Comparison of ENCODE assay signal across 17 cellular contexts in genomic region chr3:52356126-52356525, GRCh38. TPM values are rescaled to one million over a fixed set of nuclear protein-coding genes. Genes with fewer than 3 reads are reported as not detected.
DNase-seq lines count a peak whose midpoint lies in the region; ATAC-seq and TF ChIP-seq lines count a peak whose summit lies in the region.
"Had no signal": no experiment of that assay in that cellular context is flagged by ENCODE, and none has a peak within 500 bp of the region (broad histone marks: within the 10 kb centered on the region; RNA-seq: fewer than 3 reads in every experiment).

No MANE protein-coding gene starts in this region.

- no peak overlapping the region for H2AFZ ChIP-seq in osteoblast (ENCODE audit: low read length)
- H2AFZ ChIP-seq: GM23338 had no signal

- peak overlapping the region in 2 of 3 donors; percentile 52 to 68 for H3K27ac Mint-ChIP-seq in CD4-positive, CD25-positive, alpha-beta regulatory T cell
- H3K27ac Mint-ChIP-seq in chondrocyte (ENCODE audit: unreplicated experiment): no peak overlapping the region
- H3K27ac Mint-ChIP-seq in stimulated activated effector memory CD8-positive, alpha-beta T cell treated with anti-CD3 and anti-CD28 coated beads, Interleukin-12 subunit alpha, Interleukin-12 subunit beta, amount 100 ng/mL, for 72 hours: peak overlapping the region; percentile 72
- H3K27ac Mint-ChIP-seq: GM23338, IgD-negative memory B cell had no signal

- no peak overlapping the region for H3K27ac ChIP-seq in CD4-positive, CD25-positive, alpha-beta regulatory T cell (ENCODE audit: insufficient read depth, low read length, poor library complexity, severe bottlenecking)
- H3K27ac ChIP-seq in osteoblast (ENCODE audit: low read depth, low read length): no peak overlapping the region

- H3K4me3 ChIP-seq in CD4-positive, CD25-positive, alpha-beta regulatory T cell (ENCODE audit: low read depth, low read length): no peak overlapping the region
- no peak overlapping the region for H3K4me3 ChIP-seq in osteoblast (ENCODE audit: insufficient read depth, low read length)
- H3K4me3 ChIP-seq in HAP-1: no peak overlapping the region
- H3K4me3 ChIP-seq: GM23338 had no signal

- H3K4me3 Mint-ChIP-seq in CD4-positive, CD25-positive, alpha-beta regulatory T cell: no peak overlapping the region
- no peak overlapping the region for H3K4me3 Mint-ChIP-seq in chondrocyte (ENCODE audit: unreplicated experiment)
- no peak overlapping the region for H3K4me3 Mint-ChIP-seq in stimulated activated effector memory CD8-positive, alpha-beta T cell treated with anti-CD3 and anti-CD28 coated beads, Interleukin-12 subunit alpha, Interleukin-12 subunit beta, amount 100 ng/mL, for 72 hours
- H3K4me3 Mint-ChIP-seq: GM23338, IgD-negative memory B cell had no signal

- in situ Hi-C loops in HAP-1 (cut with MboI; ENCODE audit: low sequenced_read_pairs): no loop called here

- TF ChIP-seq CTCF in chondrocyte (IDR thresholded peaks at IDR 0.05) (no peak), osteoblast (IDR thresholded peaks at IDR 0.05; ENCODE audit: extremely low read depth, low read depth, low read length) (no peak)

- H4K20me1 ChIP-seq in osteoblast (ENCODE audit: insufficient read depth, low read length): no peaks in the 10 kb centered on the region

- no peak for DNase-seq in CD4-positive, CD25-positive, alpha-beta regulatory T cell
- DNase-seq in chondrocyte (ENCODE audit: low spot score) (peak; percentile 47), osteoblast (ENCODE audit: insufficient read length, low spot score, missing footprints) (peak; percentile 76), NOMO-1 treated with DMSO at 0.1 percent for 48 hours (lab: John Stamatoyannopoulos, UW; ENCODE audit: unreplicated experiment) (no peak), HAP-1 (ENCODE audit: low spot score in 2 of 2) (no peak), COLO829 (ENCODE audit: low spot score) (no peak)
- no peak for DNase-seq in stimulated activated effector memory CD8-positive, alpha-beta T cell treated with anti-CD3 and anti-CD28 coated beads, Interleukin-12 subunit alpha, Interleukin-12 subunit beta, amount 100 ng/mL, for 72 hours (ENCODE audit: low spot score in 2 of 2)
- DNase-seq: ACHN; BE2C; C1 segment of cervical spinal cord; Calu3; CD4-positive, alpha-beta memory T cell; DMS79 treated with DMSO at 0.1 percent for 48 hours; GF-D8; KBM-7 had no signal

- H3K4me1 Mint-ChIP-seq in CD4-positive, CD25-positive, alpha-beta regulatory T cell: no peaks in the 10 kb centered on the region
- H3K4me1 Mint-ChIP-seq in chondrocyte (ENCODE audit: low read depth): no peaks in the 10 kb centered on the region
- no peaks in the 10 kb centered on the region for H3K4me1 Mint-ChIP-seq in stimulated activated effector memory CD8-positive, alpha-beta T cell treated with anti-CD3 and anti-CD28 coated beads, Interleukin-12 subunit alpha, Interleukin-12 subunit beta, amount 100 ng/mL, for 72 hours
- H3K4me1 Mint-ChIP-seq: CD4-positive, alpha-beta memory T cell; GM23338; IgD-negative memory B cell had no signal

- H3K27me3 Mint-ChIP-seq in CD4-positive, CD25-positive, alpha-beta regulatory T cell: no peaks in the 10 kb centered on the region
- H3K27me3 Mint-ChIP-seq in chondrocyte (ENCODE audit: low read depth): no peaks in the 10 kb centered on the region
- H3K27me3 Mint-ChIP-seq: CD4-positive, alpha-beta memory T cell; IgD-negative memory B cell had no signal

- H3K27me3 ChIP-seq in CD4-positive, CD25-positive, alpha-beta regulatory T cell (ENCODE audit: control insufficient read depth, insufficient read depth, low read length): no peaks in the 10 kb centered on the region
- H3K27me3 ChIP-seq in osteoblast (ENCODE audit: insufficient read depth, low read length): no peaks in the 10 kb centered on the region
- H3K27me3 ChIP-seq in HAP-1 (ENCODE audit: low read depth): no peaks in the 10 kb centered on the region
- H3K27me3 ChIP-seq: BE2C had no signal

- no peak for ATAC-seq in CD4-positive, CD25-positive, alpha-beta regulatory T cell (ENCODE audit: low read depth in 2 of 2)
- ATAC-seq in stimulated activated effector memory CD8-positive, alpha-beta T cell treated with anti-CD3 and anti-CD28 coated beads, Interleukin-12 subunit alpha, Interleukin-12 subunit beta, amount 100 ng/mL, for 72 hours: no peak

- peaks cover 17% of the 10 kb centered on the region for H3K36me3 Mint-ChIP-seq in CD4-positive, CD25-positive, alpha-beta regulatory T cell
- H3K36me3 Mint-ChIP-seq in chondrocyte (ENCODE audit: low read depth): peaks cover 3% of the 10 kb centered on the region
- H3K36me3 Mint-ChIP-seq in stimulated activated effector memory CD8-positive, alpha-beta T cell treated with anti-CD3 and anti-CD28 coated beads, Interleukin-12 subunit alpha, Interleukin-12 subunit beta, amount 100 ng/mL, for 72 hours: peaks cover 17% of the 10 kb centered on the region

- H3K36me3 ChIP-seq in CD4-positive, CD25-positive, alpha-beta regulatory T cell (ENCODE audit: control insufficient read depth, insufficient read depth, low read length): peaks cover 46% of the 10 kb centered on the region
- no peaks in the 10 kb centered on the region for H3K36me3 ChIP-seq in osteoblast (ENCODE audit: insufficient read depth, low read length)
- no peaks in the 10 kb centered on the region for H3K36me3 ChIP-seq in HAP-1 (replicated peaks)
- H3K36me3 ChIP-seq: BE2C had no signal

- no peaks in the 10 kb centered on the region for H3K4me1 ChIP-seq in CD4-positive, CD25-positive, alpha-beta regulatory T cell (ENCODE audit: control insufficient read depth, insufficient read depth, low read length, poor library complexity, severe bottlenecking)
- H3K4me1 ChIP-seq in osteoblast (ENCODE audit: insufficient read depth, low read length) (no peaks in the 10 kb centered on the region), HAP-1 (no peaks in the 10 kb centered on the region)
- H3K4me1 ChIP-seq: BE2C had no signal

- no peaks in the 10 kb centered on the region for H3K79me2 ChIP-seq in osteoblast (ENCODE audit: insufficient read depth, low read length)

- H3K4me2 ChIP-seq in osteoblast (ENCODE audit: insufficient read depth, low read length): no peak overlapping the region
- H3K4me2 ChIP-seq: GM23338 had no signal

- no peaks in the 10 kb centered on the region for H3K9me3 Mint-ChIP-seq in CD4-positive, CD25-positive, alpha-beta regulatory T cell
- H3K9me3 Mint-ChIP-seq in chondrocyte (ENCODE audit: low read depth): no peaks in the 10 kb centered on the region
- H3K9me3 Mint-ChIP-seq in stimulated activated effector memory CD8-positive, alpha-beta T cell treated with anti-CD3 and anti-CD28 coated beads, Interleukin-12 subunit alpha, Interleukin-12 subunit beta, amount 100 ng/mL, for 72 hours: no peaks in the 10 kb centered on the region
- H3K9me3 Mint-ChIP-seq: CD4-positive, alpha-beta memory T cell; GM23338; IgD-negative memory B cell had no signal

- H3K9me3 ChIP-seq in CD4-positive, CD25-positive, alpha-beta regulatory T cell (ENCODE audit: control insufficient read depth in 2 of 2, low read length in 2 of 2): no peaks in the 10 kb centered on the region
- H3K9me3 ChIP-seq in osteoblast (ENCODE audit: low read depth, low read length): no peaks in the 10 kb centered on the region
- H3K9me3 ChIP-seq in HAP-1: no peaks in the 10 kb centered on the region
- H3K9me3 ChIP-seq: BE2C had no signal

RNA-seq across cellular contexts. Expression of gene DNAH1, which starts 40.0 kb away (rescaled TPM):
- 59.8 TPM for total RNA-seq in CD4-positive, CD25-positive, alpha-beta regulatory T cell
- 1 to 10 TPM in 1 of 4 donors, under 1 TPM in 3; 0.39 to 1.1 (median 0.58) TPM for polyA plus RNA-seq in CD4-positive, CD25-positive, alpha-beta regulatory T cell
- 5.0 to 9.4 TPM (median 5.4 TPM) in 3 replicates for total RNA-seq in chondrocyte
- total RNA-seq in osteoblast: 8.0 and 8.7 TPM in 2 replicates

RNA-seq across cellular contexts. Expression of gene BAP1, which starts 53.7 kb away (rescaled TPM):
- 116 TPM for total RNA-seq in CD4-positive, CD25-positive, alpha-beta regulatory T cell
- 10 to 100 TPM; 12.2 to 17.1 (median 15.2) TPM for polyA plus RNA-seq in CD4-positive, CD25-positive, alpha-beta regulatory T cell
- total RNA-seq in chondrocyte (82.1 to 85.4 TPM (median 84.3 TPM) in 3 replicates), osteoblast (65.4 and 72.4 TPM in 2 replicates)

RNA-seq across cellular contexts. Expression of gene PHF7, which starts 54.3 kb away (rescaled TPM):
- total RNA-seq in CD4-positive, CD25-positive, alpha-beta regulatory T cell: 14.7 TPM
- polyA plus RNA-seq in CD4-positive, CD25-positive, alpha-beta regulatory T cell: 10 to 100 TPM in 3 of 4 donors, 1 to 10 TPM in 1; 7.0 to 15.5 (median 12.7) TPM
- total RNA-seq in chondrocyte: 5.1 to 7.1 TPM (median 5.5 TPM) in 3 replicates
- 8.8 and 10.9 TPM in 2 replicates for total RNA-seq in osteoblast

Comparison
In these comparisons a context has a peak if more than half of its experiments do, and no peak if none do; other contexts are left out.
1. DNase-seq: peak in chondrocyte (single experiment) and osteoblast (single experiment); none in CD4-positive, CD25-positive, alpha-beta regulatory T cell (0 of 3), stimulated activated effector memory CD8-positive, alpha-beta T cell treated with anti-CD3 and anti-CD28 coated beads, Interleukin-12 subunit alpha, Interleukin-12 subunit beta, amount 100 ng/mL, for 72 hours (0 of 2), NOMO-1 treated with DMSO at 0.1 percent for 48 hours (single experiment), HAP-1 (0 of 2) and COLO829 (single experiment).